Comparison of ENCODE assay signal across 8 cellular contexts in the genomic region with DNA sequence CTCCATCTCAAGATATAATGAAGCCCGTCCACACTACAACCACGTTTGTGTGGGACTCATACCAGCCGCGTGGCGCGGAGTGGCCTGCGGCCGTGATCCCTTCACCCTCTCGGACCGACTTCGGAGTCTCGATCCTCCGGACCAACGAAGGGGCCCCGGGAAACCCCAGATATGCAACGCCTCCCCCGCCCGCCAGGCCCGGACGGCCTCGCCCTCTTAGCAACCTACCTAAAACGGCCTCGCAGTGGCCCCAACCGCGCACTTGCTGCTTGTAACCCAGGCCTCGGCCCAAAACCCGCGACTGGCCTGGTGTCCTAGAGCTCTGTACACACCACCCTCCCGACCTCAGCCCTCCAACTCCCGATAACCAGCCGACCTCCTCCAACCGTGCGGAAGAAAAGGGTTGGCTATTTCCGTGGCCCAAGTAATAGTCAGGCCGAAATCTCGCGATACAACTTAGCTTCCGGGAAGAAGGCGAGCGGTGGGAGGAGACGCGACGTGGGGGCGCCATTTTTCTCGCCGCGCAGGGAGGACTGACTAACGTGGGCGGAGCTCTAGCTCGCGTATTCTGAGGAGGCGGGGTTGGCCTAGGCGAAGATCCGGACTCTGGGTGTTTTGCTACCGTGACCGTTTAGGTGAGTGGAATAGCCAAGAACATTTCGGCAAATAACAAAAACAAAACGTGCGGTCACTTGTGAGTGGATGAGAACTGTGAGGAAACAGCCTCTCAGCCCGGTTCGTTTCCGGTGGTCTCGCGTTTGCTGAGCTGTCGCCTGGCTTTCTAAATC. TPM values are rescaled to one million over a fixed set of nuclear protein-coding genes. Genes with fewer than 3 reads are reported as not detected.
DNase-seq lines count a peak whose midpoint lies in the region; ATAC-seq and TF ChIP-seq lines count a peak whose summit lies in the region.

TSS of gene C11orf54 (plus strand) at position 579 of the 788 bp plus-strand sequence. CDS start 5,722 bp downstream, outside the sequence.
TSS of gene TAF1D (minus strand) at position 402 of the 788 bp plus-strand sequence. CDS start 2,191 bp downstream, outside the sequence.

- H3K4me1 Mint-ChIP-seq in activated naive CD4-positive, alpha-beta T cell treated with anti-CD3 and anti-CD28 coated beads for 36 hours (ENCODE audit: low read depth), result peaks cover 44% of the 10 kb centered on the region

- H3K36me3 Mint-ChIP-seq in activated naive CD4-positive, alpha-beta T cell treated with anti-CD3 and anti-CD28 coated beads for 36 hours (ENCODE audit: low read depth), result peaks cover 55% of the 10 kb centered on the region

- DNase-seq in GM04503 (ENCODE audit: low read depth) (peak; percentile 85), HFF-Myc (ENCODE audit: extremely low read depth, low read depth) (peak; percentile 95), NAMALWA (ENCODE audit: low spot score) (peak; percentile 98), SK-N-DZ (ENCODE audit: low spot score) (peak; percentile 100), non-pigmented ciliary epithelial cell (ENCODE audit: low read depth) (peak; percentile 91), superior temporal gyrus (ENCODE audit: extremely low spot score) (peak; percentile 98)
- DNase-seq in activated naive CD4-positive, alpha-beta T cell treated with anti-CD3 and anti-CD28 coated beads for 36 hours, result peak; percentile 97

- peaks cover 20 to 74% (median 22%) of the 10 kb centered on the region in 3 donors for H3K4me1 ChIP-seq in gastroesophageal sphincter

- TF ChIP-seq EP300 in gastroesophageal sphincter (IDR thresholded peaks at IDR 0.05), result no peak

- ATAC-seq in gastroesophageal sphincter, result peak; percentile 97

- TF ChIP-seq CTCF in HFF-Myc (IDR thresholded peaks at IDR 0.05; ENCODE audit: low read depth, low read length, missing control alignments) (no peak), gastroesophageal sphincter (IDR thresholded peaks at IDR 0.05) (peak in 1 of 4 experiments; percentile 34)

- peaks cover 0 to 36% of the 10 kb centered on the region in 2 donors for H3K36me3 ChIP-seq in gastroesophageal sphincter

- H3K9me3 ChIP-seq in gastroesophageal sphincter, result no peaks in the 10 kb centered on the region

- CTCF ChIA-PET in activated naive CD4-positive, alpha-beta T cell treated with anti-CD3 and anti-CD28 coated beads for 36 hours (lab: Charles Lee), result interaction anchor here (0.5 to 2.2 kb wide), 6 partner anchors 10 to 44 kb away, joined by 3 to 10 read pairs (median 4); partner anchors contain the start of gene MED17

- peak within 1 kb of the TSS; percentile 93 for H3K4me3 Mint-ChIP-seq in activated naive CD4-positive, alpha-beta T cell treated with anti-CD3 and anti-CD28 coated beads for 36 hours

- peak within 1 kb of the TSS; percentile 93 to 99 (median 96) for H3K27ac ChIP-seq in gastroesophageal sphincter

- H3K27me3 ChIP-seq in gastroesophageal sphincter, result no peaks in the 10 kb centered on the region

- no peaks in the 10 kb centered on the region for H3K27me3 Mint-ChIP-seq in activated naive CD4-positive, alpha-beta T cell treated with anti-CD3 and anti-CD28 coated beads for 36 hours (ENCODE audit: low read depth)

- intact Hi-C loops in activated naive CD4-positive, alpha-beta T cell treated with anti-CD3 and anti-CD28 coated beads for 36 hours (cut with micrococcal nuclease), result loop anchor here (1.0 to 10.0 kb wide), 9 partner anchors 43 to 1354 kb away; partner anchors contain the start of genes ANKRD49, CEP295, CWC15 and KDM4D

- H3K27ac Mint-ChIP-seq in activated naive CD4-positive, alpha-beta T cell treated with anti-CD3 and anti-CD28 coated beads for 36 hours, result peak within 1 kb of the TSS; percentile 97

- no peaks in the 10 kb centered on the region for H3K9me3 Mint-ChIP-seq in activated naive CD4-positive, alpha-beta T cell treated with anti-CD3 and anti-CD28 coated beads for 36 hours

- TF ChIP-seq POLR2A in gastroesophageal sphincter (IDR thresholded peaks at IDR 0.05), result peak; percentile 90 to 91

- 0% methylated on average over 6 to 18 of the region's 65 CpGs for WGBS in gastroesophageal sphincter (ENCODE audit: low coverage in 1 of 2), 2 donors

- peak within 1 kb of the TSS; percentile 90 for H3K4me3 ChIP-seq in HFF-Myc (replicated peaks; ENCODE audit: low read depth, low read length)
- peak within 1 kb of the TSS; percentile 74 to 84 for H3K4me3 ChIP-seq in gastroesophageal sphincter

RNA-seq across cellular contexts. Expression of gene C11orf54, which starts in this region (rescaled TPM):
- polyA plus RNA-seq in SK-N-DZ (2014; cell fraction: cytosol; rRNA removed), result 37.7 and 50.3 TPM in 2 replicates
- polyA plus RNA-seq in SK-N-DZ (2014; cell fraction: nucleus; rRNA removed), result 33.5 and 44.9 TPM in 2 replicates
- total RNA-seq in activated naive CD4-positive, alpha-beta T cell treated with anti-CD3 and anti-CD28 coated beads for 36 hours, result 10 to 100 TPM; 15.1 to 16.3 TPM
- 10 to 100 TPM; 33.8 to 81.4 (median 45.4) TPM for total RNA-seq in gastroesophageal sphincter

RNA-seq across cellular contexts. Expression of gene TAF1D, which starts in this region (rescaled TPM):
- 213 and 236 TPM in 2 replicates for polyA plus RNA-seq in SK-N-DZ (2014; cell fraction: cytosol; rRNA removed)
- polyA plus RNA-seq in SK-N-DZ (2014; cell fraction: nucleus; rRNA removed), result 1,288 and 1,293 TPM in 2 replicates
- 100 to 1,000 TPM; 442 to 482 TPM for total RNA-seq in activated naive CD4-positive, alpha-beta T cell treated with anti-CD3 and anti-CD28 coated beads for 36 hours
- 100 to 1,000 TPM in 1 of 4 donors, 10 to 100 TPM in 3; 28.3 to 114 (median 58.1) TPM for total RNA-seq in gastroesophageal sphincter

Comparison
In these comparisons a context has a peak if more than half of its experiments do, and no peak if none do; other contexts are left out.
1. Peak in every context shown above with its lines: DNase-seq, ATAC-seq, H3K4me3 ChIP-seq and H3K27ac ChIP-seq.